ENCODE assay signal across 1 cellular context in genomic region chr16:87531418-87531817, GRCh38.
A peak's percentile ranks its signal among the peaks of the same experiment; 100 is the strongest.
TF ChIP-seq lines count a peak whose summit lies in the region.

No MANE protein-coding gene starts in this region.

TF ChIP-seq in HepG2, 621 proteins besides CTCF, POLR2A, EP300 and RAD21 (continued from another document and continues in another):
- TF ChIP-seq CEBPG (CRISPR knock-in tag; IDR thresholded peaks at IDR 0.05), result peak; percentile 68
- TF ChIP-seq KMT2B (CRISPR knock-in tag; IDR thresholded peaks at IDR 0.05), result no peak
- no peak for TF ChIP-seq SMAD9 (CRISPR knock-in tag; IDR thresholded peaks at IDR 0.05)
- TF ChIP-seq ZSCAN12 (CRISPR knock-in tag; IDR thresholded peaks at IDR 0.05), result no peak
- TF ChIP-seq IRF1 (CRISPR knock-in tag; IDR thresholded peaks at IDR 0.05; ENCODE audit: low read depth), result no peak
- TF ChIP-seq ZNF383 (CRISPR knock-in tag; IDR thresholded peaks at IDR 0.05; ENCODE audit: borderline replicate concordance), result no peak
- 0 out of 2 replicates have a peak, but pooled peaks have one; percentile 53 for TF ChIP-seq ZMYM4 (CRISPR knock-in tag; IDR thresholded peaks at IDR 0.05)
- no peak for TF ChIP-seq NR0B2 (CRISPR knock-in tag; IDR thresholded peaks at IDR 0.05)
- no peak for TF ChIP-seq HCFC1 (IDR thresholded peaks at IDR 0.05; ENCODE audit: low read depth, low read length)
- no peak for TF ChIP-seq GLI4 (CRISPR knock-in tag; IDR thresholded peaks at IDR 0.05; ENCODE audit: borderline replicate concordance)
- TF ChIP-seq ZNF17 (CRISPR knock-in tag; IDR thresholded peaks at IDR 0.05), result no peak
- TF ChIP-seq ZNF639 (CRISPR knock-in tag; conservative IDR thresholded peaks at IDR 0.05), result no peak
- TF ChIP-seq ZNF878 (CRISPR knock-in tag; IDR thresholded peaks at IDR 0.05), result no peak
- no peak for TF ChIP-seq CREM (IDR thresholded peaks at IDR 0.05)
- TF ChIP-seq CREM (CRISPR knock-in tag; IDR thresholded peaks at IDR 0.05), result no peak
- TF ChIP-seq GPN1 (CRISPR knock-in tag; IDR thresholded peaks at IDR 0.05; ENCODE audit: borderline replicate concordance), result no peak
- TF ChIP-seq FOXP4 (CRISPR knock-in tag; IDR thresholded peaks at IDR 0.05), result no peak
- no peak for TF ChIP-seq CBX2 (IDR thresholded peaks at IDR 0.05; ENCODE audit: low read depth, low read length)
- no peak for TF ChIP-seq CBX2 (CRISPR knock-in tag; IDR thresholded peaks at IDR 0.05; ENCODE audit: low read depth)
- peak; percentile 57 for TF ChIP-seq PAXIP1 (CRISPR knock-in tag; conservative IDR thresholded peaks at IDR 0.05)
- TF ChIP-seq SMARCC2 (IDR thresholded peaks at IDR 0.05), result no peak
- no peak for TF ChIP-seq GATA4 (IDR thresholded peaks at IDR 0.05; ENCODE audit: borderline replicate concordance, low read depth)
- TF ChIP-seq SMAD3 (CRISPR knock-in tag; IDR thresholded peaks at IDR 0.05), result no peak; the same call in 1 of the 2 replicates
- TF ChIP-seq ZNF205 (CRISPR knock-in tag; IDR thresholded peaks at IDR 0.05), result no peak
- no peak for TF ChIP-seq MAFG (CRISPR knock-in tag; IDR thresholded peaks at IDR 0.05)
- no peak for TF ChIP-seq MLX (CRISPR knock-in tag; IDR thresholded peaks at IDR 0.05)
- no peak for TF ChIP-seq WIZ (CRISPR knock-in tag; IDR thresholded peaks at IDR 0.05)
- TF ChIP-seq ZBTB7B (CRISPR knock-in tag; IDR thresholded peaks at IDR 0.05), result peak; percentile 39; the same call in 1 of the 2 replicates
- no peak; the same call in 1 of the 2 replicates for TF ChIP-seq PHF20 (CRISPR knock-in tag; IDR thresholded peaks at IDR 0.05)
- no peak for TF ChIP-seq BHLHE40 (IDR thresholded peaks at IDR 0.05; ENCODE audit: low read length)
- TF ChIP-seq ZC3H13 (CRISPR knock-in tag; IDR thresholded peaks at IDR 0.05), result no peak
- TF ChIP-seq ZNF839 (CRISPR knock-in tag; IDR thresholded peaks at IDR 0.05; ENCODE audit: borderline replicate concordance), result 0 out of 2 replicates have a peak, but pooled peaks have one; percentile 42
- TF ChIP-seq ARID4A (CRISPR knock-in tag; IDR thresholded peaks at IDR 0.05; ENCODE audit: borderline replicate concordance), result 0 out of 2 replicates have a peak, but pooled peaks have one; percentile 33
- TF ChIP-seq LRRFIP1 (CRISPR knock-in tag; conservative IDR thresholded peaks at IDR 0.05), result no peak
- TF ChIP-seq ZNF3 (CRISPR knock-in tag; IDR thresholded peaks at IDR 0.05), result no peak
- peak; percentile 46; the same call in 1 of the 2 replicates for TF ChIP-seq HNF4A (CRISPR knock-in tag; IDR thresholded peaks at IDR 0.05)
- no peak for TF ChIP-seq RXRB (CRISPR knock-in tag; IDR thresholded peaks at IDR 0.05; ENCODE audit: borderline replicate concordance)
- TF ChIP-seq SATB2 (CRISPR knock-in tag; IDR thresholded peaks at IDR 0.05), result no peak
- TF ChIP-seq FUBP1 (CRISPR knock-in tag; IDR thresholded peaks at IDR 0.05; ENCODE audit: borderline replicate concordance), result no peak
- TF ChIP-seq BCL6 (CRISPR knock-in tag; IDR thresholded peaks at IDR 0.05), result 0 out of 2 replicates have a peak, but pooled peaks have one; percentile 5
- 0 out of 2 replicates have a peak, but pooled peaks have one; percentile 36 for TF ChIP-seq ZBTB38 (CRISPR knock-in tag; IDR thresholded peaks at IDR 0.05)
- no peak for TF ChIP-seq ELK4 (CRISPR knock-in tag; IDR thresholded peaks at IDR 0.05; ENCODE audit: borderline replicate concordance)
- peak; percentile 54; the same call in 1 of the 2 replicates for TF ChIP-seq CEBPB (IDR thresholded peaks at IDR 0.05; ENCODE audit: borderline replicate concordance, low read depth, low read length)
- no peak for TF ChIP-seq ZNF414 (CRISPR knock-in tag; IDR thresholded peaks at IDR 0.05)
- no peak for TF ChIP-seq ZNF841 (CRISPR knock-in tag; IDR thresholded peaks at IDR 0.05; ENCODE audit: borderline replicate concordance)
